19 cellular contexts compared by ENCODE assay signal in the genomic region with DNA sequence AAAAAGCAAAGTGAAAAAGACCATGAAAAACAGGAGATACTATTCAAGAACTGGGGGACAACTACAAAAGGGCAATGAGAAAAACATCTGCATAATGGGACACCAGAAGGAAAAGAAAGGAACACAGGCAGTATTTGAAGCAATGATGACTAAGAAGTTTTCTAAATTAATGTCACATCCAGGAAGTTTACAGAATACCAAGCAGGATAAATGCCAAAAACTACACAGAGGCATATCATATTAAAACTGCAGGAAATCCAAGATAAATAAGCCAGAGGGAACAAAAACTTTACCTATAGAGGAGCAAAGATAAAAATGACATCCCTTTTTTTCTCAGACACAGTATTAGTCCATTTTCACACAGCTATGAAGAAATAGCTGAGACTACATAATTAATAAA.
"Had no signal": no experiment of that assay in that cellular context is flagged by ENCODE, and none has a peak within 500 bp of the region (broad histone marks: within the 10 kb centered on the region; RNA-seq: fewer than 3 reads in every experiment).

No MANE protein-coding gene starts in this region.

- FAIRE-seq: HTR-8/SVneo had no signal

- H3K27ac ChIP-seq: HL-60, RWPE1 had no signal

- DNase-seq: KBM-7, MM.1S, NCI-H1092 treated with DMSO at 0.1 percent for 48 hours, NCI-H1436, NCI-H187, NCI-H2029, NCI-H2081 treated with DMSO at 0.1 percent for 48 hours, NCI-H2171, NCI-H226, NCI-H446, NCI-H510A, NCI-H524 treated with DMSO at 0.1 percent for 48 hours, NCI-H69, NCI-H774, SHP77, SK-N-SH had no signal

- H3K9ac ChIP-seq: SK-N-SH had no signal

- H3K9me3 ChIP-seq: SK-N-SH had no signal

- H3K4me2 ChIP-seq: SK-N-SH had no signal
